8 cellular contexts compared by ENCODE assay signal in genomic region chr3:179562467-179563297, GRCh38. TPM values are rescaled to one million over a fixed set of nuclear protein-coding genes. Genes with fewer than 3 reads are reported as not detected.
DNase-seq lines count a peak whose midpoint lies in the region; ATAC-seq lines count a peak whose summit lies in the region.

Gene ACTL6A, plus strand, starts transcription at chr3:179562926. Its CDS starts 167 bp downstream, at chr3:179563093.

- peak; percentile 98 for ATAC-seq in HG02610 (IDR thresholded peaks at IDR 0.05; ENCODE audit: unreplicated experiment)
- ATAC-seq in activated naive CD4-positive, alpha-beta T cell treated with anti-CD3 and anti-CD28 coated beads, Interleukin-2, amount 50 U/mL, for 72 hours = peak; percentile 94

- peak within 1 kb of the TSS; percentile 75 for H3K4me3 ChIP-seq in GM08714 (ENCODE audit: low read length)

- H3K27ac ChIP-seq in temporal lobe (ENCODE audit: low read depth, low read length) = no peak within 1 kb of the TSS

- peaks cover 0 to 13% of the 10 kb centered on the region in 2 donors for H3K36me3 Mint-ChIP-seq in activated naive CD4-positive, alpha-beta T cell treated with anti-CD3 and anti-CD28 coated beads, Interleukin-2, amount 50 U/mL, for 72 hours

- peak; percentile 99 for DNase-seq in NCI-H1092 treated with DMSO at 0.1 percent for 48 hours (lab: John Stamatoyannopoulos, UW)
- DNase-seq in SKM-1 (lab: John Stamatoyannopoulos, UW; ENCODE audit: unreplicated experiment) = peak; percentile 98
- DNase-seq in activated naive CD4-positive, alpha-beta T cell treated with anti-CD3 and anti-CD28 coated beads, Interleukin-2, amount 50 U/mL, for 72 hours (ENCODE audit: low spot score in 2 of 2) = peak; percentile 96 to 99
- peak; percentile 94 for DNase-seq in glomerular endothelial cell (ENCODE audit: extremely low read depth, low read depth, low spot score)
- peak; percentile 98 for DNase-seq in occipital lobe (lab: John Stamatoyannopoulos, UW)

- no peaks in the 10 kb centered on the region for H3K9me3 Mint-ChIP-seq in activated naive CD4-positive, alpha-beta T cell treated with anti-CD3 and anti-CD28 coated beads, Interleukin-2, amount 50 U/mL, for 72 hours

- peak within 1 kb of the TSS; percentile 81 to 98 for H3K27ac Mint-ChIP-seq in activated naive CD4-positive, alpha-beta T cell treated with anti-CD3 and anti-CD28 coated beads, Interleukin-2, amount 50 U/mL, for 72 hours

RNA-seq across cellular contexts. Expression of gene ACTL6A, which starts in this region (rescaled TPM):
- 100 to 1,000 TPM in 1 of 2 donors, 10 to 100 TPM in 1; 89.2 to 132 TPM for total RNA-seq in activated naive CD4-positive, alpha-beta T cell treated with anti-CD3 and anti-CD28 coated beads, Interleukin-2, amount 50 U/mL, for 72 hours
- total RNA-seq in glomerular endothelial cell = 65.3 and 96.9 TPM in 2 replicates
- total RNA-seq in occipital lobe = 25.0 TPM
- total RNA-seq in temporal lobe = 17.0 TPM
